9 cellular contexts compared by ENCODE assay signal in the genomic region with DNA sequence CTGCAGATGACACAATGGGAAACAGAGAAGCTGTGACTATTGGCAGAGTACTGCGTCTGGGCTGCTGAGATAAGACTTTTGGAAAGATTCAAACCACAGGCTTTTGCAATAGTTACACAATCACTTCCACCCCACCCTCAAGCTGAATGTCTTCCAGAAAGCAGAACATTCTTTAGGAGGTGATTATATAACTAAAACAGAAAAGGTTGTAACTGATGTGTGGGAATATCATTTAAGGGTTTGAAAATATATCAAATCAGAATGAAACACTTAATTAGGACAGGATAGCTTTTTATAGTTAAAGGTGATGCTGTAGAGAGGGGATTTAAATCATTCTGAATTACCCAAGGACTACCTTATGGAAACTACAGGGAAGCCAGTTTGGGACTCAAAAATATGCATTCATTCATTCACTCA.
DNase-seq lines count a peak whose midpoint lies in the region; ATAC-seq and TF ChIP-seq lines count a peak whose summit lies in the region.
"Had no signal": no experiment of that assay in that cellular context is flagged by ENCODE, and none has a peak within 500 bp of the region (broad histone marks: within the 10 kb centered on the region; RNA-seq: fewer than 3 reads in every experiment).

No MANE protein-coding gene starts in this region.

- H3K79me2 ChIP-seq in hepatocyte, result no peaks in the 10 kb centered on the region
- H3K79me2 ChIP-seq in neural progenitor cell (ENCODE audit: low read depth), result no peaks in the 10 kb centered on the region

- no peaks in the 10 kb centered on the region for H4K20me1 ChIP-seq in hepatocyte (ENCODE audit: insufficient read depth, poor library complexity, severe bottlenecking)
- no peaks in the 10 kb centered on the region for H4K20me1 ChIP-seq in neural progenitor cell (ENCODE audit: low read depth)

- H3K9me3 ChIP-seq in adrenal gland (replicated peaks in 1 of 3), result no peaks in the 10 kb centered on the region
- H3K9me3 ChIP-seq in hepatocyte (ENCODE audit: low read depth), result no peaks in the 10 kb centered on the region
- no peaks in the 10 kb centered on the region for H3K9me3 ChIP-seq in neural progenitor cell (ENCODE audit: low read depth)

- peaks cover 10% of the 10 kb centered on the region for H3K9me3 Mint-ChIP-seq in neural progenitor cell

- H3K4me3 ChIP-seq in Jurkat, Clone E6-1 (ENCODE audit: low read length), result no peak overlapping the region
- H3K4me3 ChIP-seq in adrenal gland, result no peak overlapping the region
- no peak overlapping the region for H3K4me3 ChIP-seq in hepatocyte
- no peak overlapping the region for H3K4me3 ChIP-seq in neural progenitor cell

- no peak overlapping the region for H3K4me3 Mint-ChIP-seq in neural progenitor cell

- H3K4me1 ChIP-seq in adrenal gland (replicated peaks in 1 of 2) (peaks cover 0 to 6% of the 10 kb centered on the region in 2 donors), hepatocyte (ENCODE audit: insufficient read depth) (peaks cover 4% of the 10 kb centered on the region), neural progenitor cell (no peaks in the 10 kb centered on the region)

- TF ChIP-seq CTCF in adrenal gland (IDR thresholded peaks at IDR 0.05) (peak in 1 of 6 experiments; percentile 1), hepatocyte (IDR thresholded peaks at IDR 0.05; ENCODE audit: poor library complexity) (no peak), neural progenitor cell (IDR thresholded peaks at IDR 0.05) (no peak)

- intact Hi-C loops in adrenal gland (cut with DNase I), result no loop called here

- TF ChIP-seq POLR2A in adrenal gland (IDR thresholded peaks at IDR 0.05), result no peak

- H3K27ac ChIP-seq in adrenal gland, result peak overlapping the region in 2 of 5 donors; percentile 46 to 70
- H3K27ac ChIP-seq in hepatocyte, result no peak overlapping the region
- H3K27ac ChIP-seq in neural progenitor cell, result no peak overlapping the region
- H3K27ac ChIP-seq: KMS-11 had no signal

- DNase-seq in Jurkat, Clone E6-1 (ENCODE audit: low read depth, low spot score), result peak; percentile 69
- DNase-seq in adrenal gland (peak; percentile 48 to 89 (median 75)), hepatocyte (ENCODE audit: low spot score) (peak; percentile 50), stromal cell of bone marrow (ENCODE audit: low read depth) (peak; percentile 91), NCI-H187 (lab: John Stamatoyannopoulos, UW) (no peak), neural progenitor cell (ENCODE audit: low spot score) (no peak), T-helper 9 cell (no peak)

- H3K9ac ChIP-seq in neural progenitor cell, result no peak overlapping the region
- H3K9ac ChIP-seq: KMS-11 had no signal

- WGBS in adrenal gland, 4 donors, result 3 to 8% (median 5%) methylated on average over 1 of the region's 1 CpG
- 0% methylated on average over 1 of the region's 1 CpG for WGBS in hepatocyte (ENCODE audit: low lambda C conversion rate, missing lambda C conversion rate)

- no peak overlapping the region for H3K27ac Mint-ChIP-seq in neural progenitor cell

- H3K9me2 ChIP-seq in hepatocyte (replicated peaks; ENCODE audit: insufficient read depth), result no peaks in the 10 kb centered on the region

- H3K4me1 Mint-ChIP-seq in neural progenitor cell, result peaks cover 13% of the 10 kb centered on the region

- H3K27me3 ChIP-seq in adrenal gland, result no peaks in the 10 kb centered on the region
- no peaks in the 10 kb centered on the region for H3K27me3 ChIP-seq in hepatocyte
- H3K27me3 ChIP-seq in neural progenitor cell, result no peaks in the 10 kb centered on the region

- no peak overlapping the region for H3K4me2 ChIP-seq in hepatocyte
- no peak overlapping the region for H3K4me2 ChIP-seq in neural progenitor cell
- H3K4me2 ChIP-seq: KMS-11 had no signal

- H3K36me3 Mint-ChIP-seq in neural progenitor cell, result no peaks in the 10 kb centered on the region

- ATAC-seq in HG02970 (IDR thresholded peaks at IDR 0.05; ENCODE audit: low FRiP score, unreplicated experiment), result no peak

- no peaks in the 10 kb centered on the region for H3F3A ChIP-seq in neural progenitor cell (ENCODE audit: low read depth)

- no peaks in the 10 kb centered on the region for H3K36me3 ChIP-seq in adrenal gland (replicated peaks in 1 of 2)
- no peaks in the 10 kb centered on the region for H3K36me3 ChIP-seq in hepatocyte (replicated peaks; ENCODE audit: insufficient read depth, low read depth)
- no peaks in the 10 kb centered on the region for H3K36me3 ChIP-seq in neural progenitor cell

- peaks cover 2% of the 10 kb centered on the region for H3K27me3 Mint-ChIP-seq in neural progenitor cell (ENCODE audit: insufficient read depth, low read depth)

- H2AFZ ChIP-seq in hepatocyte (no peak overlapping the region), neural progenitor cell (replicated peaks) (no peak overlapping the region)

Comparison
In these comparisons a context has a peak if more than half of its experiments do, and no peak if none do; other contexts are left out.
1. DNase-seq: peak in Jurkat, Clone E6-1 (single experiment), adrenal gland (7 of 7), hepatocyte (single experiment) and stromal cell of bone marrow (single experiment); none in NCI-H187 (0 of 2), neural progenitor cell (single experiment) and T-helper 9 cell (single experiment).